11 cellular contexts compared by ENCODE assay signal in genomic region chr2:174776223-174776622, GRCh38. TPM values are rescaled to one million over a fixed set of nuclear protein-coding genes. Genes with fewer than 3 reads are reported as not detected.
DNase-seq lines count a peak whose midpoint lies in the region; ATAC-seq and TF ChIP-seq lines count a peak whose summit lies in the region.
"Had no signal": no experiment of that assay in that cellular context is flagged by ENCODE, and none has a peak within 500 bp of the region (broad histone marks: within the 10 kb centered on the region; RNA-seq: fewer than 3 reads in every experiment).

No MANE protein-coding gene starts in this region.

- no peak for TF ChIP-seq POLR2A in HCT116 (IDR thresholded peaks at IDR 0.05; ENCODE audit: borderline replicate concordance, extremely low read depth, insufficient read depth, insufficient read length)

- TF ChIP-seq RAD21 in HCT116 (IDR thresholded peaks at IDR 0.05; ENCODE audit: low read depth) = no peak

- CTCF ChIA-PET in CD8-positive, alpha-beta T cell (lab: Charles Lee) = interaction anchor here (1.2 to 5.6 kb wide), 3 partner anchors 27 to 77 kb away, joined by 3 to 30 read pairs (median 6); no protein-coding TSS in a partner anchor
- CTCF ChIA-PET in HCT116 (lab: Charles Lee) = interaction anchor here (1.0 to 1.4 kb wide), 3 partner anchors 27 to 208 kb away, joined by 3 to 5 read pairs (median 4); no protein-coding TSS in a partner anchor

- BruUV-seq in HCT116 (replicated peaks; lab: Mats Ljungman, UMichigan) = no TSS peak

- no peaks in the 10 kb centered on the region for H3K27me3 Mint-ChIP-seq in CD8-positive, alpha-beta T cell (ENCODE audit: low read depth)
- H3K27me3 Mint-ChIP-seq: activated naive CD4-positive, alpha-beta T cell treated with anti-CD3 and anti-CD28 coated beads, Interleukin-2, amount 50 U/mL, for 24 hours had no signal

- H3K79me2 ChIP-seq in HCT116 (ENCODE audit: insufficient read depth, low read length) = no peaks in the 10 kb centered on the region

- no peaks in the 10 kb centered on the region for H3K36me3 ChIP-seq in CD8-positive, alpha-beta T cell (ENCODE audit: insufficient read depth, low read length)
- H3K36me3 ChIP-seq in HCT116 (ENCODE audit: control insufficient read depth in 1 of 2, insufficient read depth in 2 of 2, low read length in 2 of 2) = no peaks in the 10 kb centered on the region

- no peaks in the 10 kb centered on the region for H3K9me2 ChIP-seq in HCT116 (ENCODE audit: insufficient read depth)

- TF ChIP-seq CTCF in CD8-positive, alpha-beta T cell (IDR thresholded peaks at IDR 0.05) = peak; percentile 58
- TF ChIP-seq CTCF in HCT116 (IDR thresholded peaks at IDR 0.05 in 2 of 3, conservative IDR thresholded peaks at IDR 0.05 in 1 of 3; ENCODE audit: borderline replicate concordance in 1 of 3, insufficient read depth in 1 of 3, low read depth in 2 of 3, low read length in 2 of 3) = peak in 2 of 3 experiments; percentile 60 to 81; a peak in 4 of 6 replicates
- peak; percentile 46 for TF ChIP-seq CTCF in astrocyte of the spinal cord (IDR thresholded peaks at IDR 0.05; ENCODE audit: low read depth, low read length)

- H3K4me3 ChIP-seq in CD8-positive, alpha-beta T cell (ENCODE audit: low read depth, low read length) = no peak overlapping the region
- H3K4me3 ChIP-seq in HCT116 (replicated peaks in 1 of 2; ENCODE audit: low read depth in 1 of 2, low read length in 2 of 2) = no peak overlapping the region
- H3K4me3 ChIP-seq in astrocyte of the spinal cord (ENCODE audit: low read depth, low read length) = no peak overlapping the region

- intact Hi-C loops in CD8-positive, alpha-beta T cell (cut with DNase I, micrococcal nuclease) = loop anchor here (1.0 to 10.0 kb wide), 5 partner anchors 27 to 409 kb away; partner anchors contain the start of genes ATP5MC3 (in 1 of the 2) and WIPF1 (in 1 of the 2)
- intact Hi-C loops in HCT116 (cut with micrococcal nuclease) = no loop called here

- no peak for ATAC-seq in CD8-positive, alpha-beta T cell
- no peak for ATAC-seq in HCT116
- ATAC-seq: sciatic nerve had no signal

- H3K4me2 ChIP-seq in HCT116 (ENCODE audit: low read length) = no peak overlapping the region

- peaks cover 52% of the 10 kb centered on the region for H3K4me1 ChIP-seq in CD8-positive, alpha-beta T cell (ENCODE audit: insufficient read depth, low read length)
- H3K4me1 ChIP-seq in HCT116 (ENCODE audit: control insufficient read depth in 1 of 2, insufficient read depth in 2 of 2, low read length in 2 of 2) = peaks cover 0 to 12% of the 10 kb centered on the region in 2 experiments; a peak in 2 of 4 replicates

- RAD21 ChIA-PET in HCT116 (lab: Charles Lee; ENCODE audit: low non-redundant PET in 1 of 2, low total read pairs in 2 of 2, uncharacterized antibody in 2 of 2, unreplicated experiment in 2 of 2) = no interaction called here

- H3K9me3 ChIP-seq in CD8-positive, alpha-beta T cell (ENCODE audit: low read length) = no peaks in the 10 kb centered on the region
- no peaks in the 10 kb centered on the region for H3K9me3 ChIP-seq in HCT116 (ENCODE audit: control insufficient read depth in 1 of 2, insufficient read depth in 1 of 2, low read depth in 1 of 2, low read length in 2 of 2)

- H3K27ac ChIP-seq in CD8-positive, alpha-beta T cell (ENCODE audit: low read depth, low read length) = no peak overlapping the region
- H3K27ac ChIP-seq in HCT116 (ENCODE audit: low read depth, low read length) = no peak overlapping the region

- no peak overlapping the region for H2AFZ ChIP-seq in HCT116 (ENCODE audit: low read depth, low read length, poor library complexity, severe bottlenecking)

- POLR2A ChIA-PET in CD8-positive, alpha-beta T cell (lab: Charles Lee) = interaction anchor here (0.6 kb wide), 1 partner anchor 181 kb away, joined by 8 read pairs; no protein-coding TSS in a partner anchor
- POLR2A ChIA-PET in HCT116 (lab: Charles Lee) = no interaction called here

- in situ Hi-C loops in astrocyte of the spinal cord (cut with HindIII; ENCODE audit: low sequenced_read_pairs) = loop anchor here (10.0 kb wide), 1 partner anchor 209 kb away; no protein-coding TSS in a partner anchor

- no peaks in the 10 kb centered on the region for H4K20me1 ChIP-seq in HCT116 (ENCODE audit: insufficient read depth)

- peak in 2 of 7 experiments; percentile 39 to 41 for DNase-seq in CD8-positive, alpha-beta T cell
- no peak for DNase-seq in HCT116 (ENCODE audit: low read depth, low spot score)
- DNase-seq in astrocyte of the spinal cord (ENCODE audit: low read depth, low spot score) = no peak
- peak; percentile 32 for DNase-seq in left kidney (ENCODE audit: low read depth, low spot score)
- no peak for DNase-seq in NOMO-1 (lab: John Stamatoyannopoulos, UW; ENCODE audit: unreplicated experiment in 2 of 2)
- no peak for DNase-seq in dermis blood vessel endothelial cell
- no peak for DNase-seq in NCI-H2171 treated with DMSO at 0.1 percent for 48 hours (lab: John Stamatoyannopoulos, UW)
- no peak for DNase-seq in anterior cingulate cortex (lab: John Stamatoyannopoulos, UW)
- DNase-seq: activated B cell treated with CpG ODN at 0.5 μM for 24 hours had no signal

- H3K9me3 Mint-ChIP-seq in CD8-positive, alpha-beta T cell = no peaks in the 10 kb centered on the region
- H3K9me3 Mint-ChIP-seq: activated B cell treated with CpG ODN at 0.5 μM for 24 hours; activated naive CD4-positive, alpha-beta T cell treated with anti-CD3 and anti-CD28 coated beads, Interleukin-2, amount 50 U/mL, for 24 hours had no signal

- no peaks in the 10 kb centered on the region for H3K36me3 Mint-ChIP-seq in CD8-positive, alpha-beta T cell
- H3K36me3 Mint-ChIP-seq: activated naive CD4-positive, alpha-beta T cell treated with anti-CD3 and anti-CD28 coated beads, Interleukin-2, amount 50 U/mL, for 24 hours had no signal

- peaks cover 57% of the 10 kb centered on the region for H3K4me1 Mint-ChIP-seq in CD8-positive, alpha-beta T cell (ENCODE audit: low read depth)

- peak overlapping the region; percentile 52 for H3K27ac Mint-ChIP-seq in CD8-positive, alpha-beta T cell
- H3K27ac Mint-ChIP-seq: activated B cell treated with CpG ODN at 0.5 μM for 24 hours; activated naive CD4-positive, alpha-beta T cell treated with anti-CD3 and anti-CD28 coated beads, Interleukin-2, amount 50 U/mL, for 24 hours had no signal

- no peak overlapping the region for H3K9ac ChIP-seq in HCT116 (ENCODE audit: low read length)

- H3K4me3 Mint-ChIP-seq in CD8-positive, alpha-beta T cell = no peak overlapping the region
- H3K4me3 Mint-ChIP-seq: activated B cell treated with CpG ODN at 0.5 μM for 24 hours; activated naive CD4-positive, alpha-beta T cell treated with anti-CD3 and anti-CD28 coated beads, Interleukin-2, amount 50 U/mL, for 24 hours had no signal

- H3K27me3 ChIP-seq in CD8-positive, alpha-beta T cell (ENCODE audit: insufficient read depth, low read length) = no peaks in the 10 kb centered on the region
- H3K27me3 ChIP-seq in HCT116 (ENCODE audit: insufficient read depth, low read length) = no peaks in the 10 kb centered on the region

TF ChIP-seq in HCT116, 20 proteins besides CTCF, POLR2A, EP300 and RAD21 (continues in another document):
- no peak for TF ChIP-seq EZH2 (IDR thresholded peaks at IDR 0.05)
- TF ChIP-seq EZH2phosphoT487 (IDR thresholded peaks at IDR 0.05; ENCODE audit: borderline replicate concordance) = no peak
- no peak for TF ChIP-seq ZFX (IDR thresholded peaks at IDR 0.05)
- TF ChIP-seq CEBPB (IDR thresholded peaks at IDR 0.05; ENCODE audit: low read depth) = no peak
- TF ChIP-seq EGR1 (IDR thresholded peaks at IDR 0.05; ENCODE audit: low read depth) = no peak
- no peak for TF ChIP-seq ATF3 (IDR thresholded peaks at IDR 0.05)
- no peak for TF ChIP-seq REST (IDR thresholded peaks at IDR 0.05; ENCODE audit: low read depth)
- TF ChIP-seq SIN3A (IDR thresholded peaks at IDR 0.05; ENCODE audit: low read depth) = no peak
- no peak for TF ChIP-seq CBX3 (IDR thresholded peaks at IDR 0.05; ENCODE audit: low read depth)
- no peak for TF ChIP-seq FOSL1 (IDR thresholded peaks at IDR 0.05; ENCODE audit: low read depth)
- TF ChIP-seq TCF7L2 (IDR thresholded peaks at IDR 0.05; ENCODE audit: borderline replicate concordance, extremely low read depth, insufficient read depth, insufficient read length) = no peak
- TF ChIP-seq ZNF274 (IDR thresholded peaks at IDR 0.05; ENCODE audit: low read depth, low read length) = no peak
- no peak for TF ChIP-seq MAX (IDR thresholded peaks at IDR 0.05)

RNA-seq across cellular contexts. Expression of gene CHRNA1, which starts 12.0 kb away (rescaled TPM):
- total RNA-seq in CD8-positive, alpha-beta T cell = under 1 TPM; 0.27 to 0.44 TPM
- total RNA-seq in HCT116 (2021; ENCODE audit: unreplicated experiment) (not detected), dermis blood vessel endothelial cell (0.51 TPM in 2 replicates)
- 0.06 TPM in 1 of 2 replicates, not detected in the other for polyA plus RNA-seq in HCT116 (2012)
- total RNA-seq: activated B cell treated with CpG ODN at 0.5 μM for 24 hours had no signal
